In the genomic region with DNA sequence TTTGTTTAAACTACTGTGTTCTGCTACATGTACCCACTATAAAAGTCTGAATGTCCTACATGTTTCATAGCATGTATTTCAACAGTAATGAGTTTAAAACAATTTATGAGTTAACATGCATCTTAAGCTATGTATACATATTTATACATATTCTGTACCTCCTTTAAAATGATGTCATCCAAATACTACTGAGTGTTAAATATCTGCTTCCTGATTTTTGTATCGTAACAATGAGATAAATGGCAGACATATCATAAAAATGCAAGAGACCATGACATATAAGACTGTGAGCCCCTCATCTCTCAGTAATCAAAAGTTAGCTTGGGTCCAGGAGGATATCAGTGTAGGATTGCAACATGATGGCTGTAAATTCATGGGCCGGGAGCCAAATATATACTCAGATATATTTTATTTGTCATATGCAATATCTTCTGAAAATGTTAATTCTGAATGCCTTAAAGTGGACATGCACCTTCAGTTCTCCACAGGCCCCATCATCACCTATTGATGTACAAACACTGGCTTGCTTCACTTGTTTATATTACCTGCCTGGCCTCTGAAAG, we compare ENCODE assay signal across 17 cellular contexts. TPM values are rescaled to one million over a fixed set of nuclear protein-coding genes. Genes with fewer than 3 reads are reported as not detected.
A peak's percentile ranks its signal among the peaks of the same experiment; 100 is the strongest.
DNase-seq lines count a peak whose midpoint lies in the region; ATAC-seq and TF ChIP-seq lines count a peak whose summit lies in the region.
"Had no signal": no experiment of that assay in that cellular context is flagged by ENCODE, and none has a peak within 500 bp of the region (broad histone marks: within the 10 kb centered on the region; RNA-seq: fewer than 3 reads in every experiment).

No MANE protein-coding gene starts in this region.

- no peaks in the 10 kb centered on the region for H3K27me3 Mint-ChIP-seq in endodermal cell (ENCODE audit: insufficient read depth)

- 66 to 73% methylated on average over 2 of the region's 2 CpGs for WGBS in heart right ventricle, 2 donors
- 96 to 100% methylated on average over 1 to 2 of the region's 2 CpGs for WGBS in endodermal cell (ENCODE audit: insufficient coverage in 1 of 2, insufficient read length in 1 of 2), 2 experiments
- WGBS in urinary bladder, result 38% methylated on average over 2 of the region's 2 CpGs

- peaks cover 27% of the 10 kb centered on the region for H3K4me1 Mint-ChIP-seq in endodermal cell

- H3K4me1 ChIP-seq in heart right ventricle (peaks cover 0 to 14% (median 3%) of the 10 kb centered on the region in 9 donors), endodermal cell (ENCODE audit: control insufficient read depth, insufficient read depth, low read length) (peaks cover 6% of the 10 kb centered on the region), muscle layer of duodenum (ENCODE audit: control insufficient read depth in 1 of 2, insufficient read depth in 2 of 2, low read length in 2 of 2) (peaks cover 4 to 19% of the 10 kb centered on the region in 2 donors), urinary bladder (ENCODE audit: insufficient read depth) (no peaks in the 10 kb centered on the region)

- no peak overlapping the region for H3K9ac ChIP-seq in endodermal cell (ENCODE audit: extremely low read depth, low read length, poor library complexity, severe bottlenecking)

- H3K9me3 ChIP-seq in heart right ventricle, result peaks cover 0 to 9% (median 0%) of the 10 kb centered on the region in 11 donors
- H3K9me3 ChIP-seq in endodermal cell (ENCODE audit: control insufficient read depth, low read length), result no peaks in the 10 kb centered on the region
- no peaks in the 10 kb centered on the region for H3K9me3 ChIP-seq in muscle layer of duodenum (ENCODE audit: control insufficient read depth in 1 of 2, low read length in 2 of 2)

- H3K4me3 ChIP-seq in heart right ventricle (peak overlapping the region in 7 of 10 donors; percentile 43 to 63 (median 59)), endodermal cell (ENCODE audit: low read length) (peak overlapping the region; percentile 96), muscle layer of duodenum (ENCODE audit: low read depth in 1 of 2, low read length in 2 of 2) (peak overlapping the region; percentile 81 to 87), urinary bladder (ENCODE audit: low read depth, low read length) (peak overlapping the region; percentile 28)

- H3K9me3 Mint-ChIP-seq in endodermal cell, result no peaks in the 10 kb centered on the region
- H3K9me3 Mint-ChIP-seq: WTC11 had no signal

- no peaks in the 10 kb centered on the region for H3K36me3 Mint-ChIP-seq in endodermal cell (ENCODE audit: low read depth)
- H3K36me3 Mint-ChIP-seq: activated naive CD8-positive, alpha-beta T cell; WTC11 had no signal

- H3K36me3 ChIP-seq in heart right ventricle, result no peaks in the 10 kb centered on the region
- peaks cover 7% of the 10 kb centered on the region for H3K36me3 ChIP-seq in endodermal cell (ENCODE audit: control insufficient read depth, insufficient read depth, low read length)
- H3K36me3 ChIP-seq in muscle layer of duodenum (ENCODE audit: control insufficient read depth in 1 of 2, insufficient read depth in 2 of 2, low read length in 2 of 2), result peaks cover 0 to 5% of the 10 kb centered on the region in 2 donors
- H3K36me3 ChIP-seq in urinary bladder (ENCODE audit: insufficient read depth), result no peaks in the 10 kb centered on the region

- H3K27ac ChIP-seq in heart right ventricle (no peak overlapping the region), endodermal cell (ENCODE audit: low read depth, low read length) (no peak overlapping the region), muscle layer of duodenum (ENCODE audit: low read length) (no peak overlapping the region), urinary bladder (ENCODE audit: low read depth) (no peak overlapping the region)

- peak overlapping the region; percentile 76 for H3K4me3 Mint-ChIP-seq in endodermal cell
- H3K4me3 Mint-ChIP-seq: activated naive CD8-positive, alpha-beta T cell; WTC11 had no signal

- no peak for TF ChIP-seq CTCF in heart right ventricle (IDR thresholded peaks at IDR 0.05)
- no peak for TF ChIP-seq CTCF in endodermal cell (conservative IDR thresholded peaks at IDR 0.05)

- no peak overlapping the region for H3K27ac Mint-ChIP-seq in endodermal cell
- H3K27ac Mint-ChIP-seq: activated naive CD8-positive, alpha-beta T cell; WTC11 had no signal

- intact Hi-C loops in heart right ventricle (cut with DNase I) (loop anchor here in 2 of 10 donors (5.0 to 10.0 kb wide), 3 partner anchors 51 to 111 kb away; no protein-coding TSS in a partner anchor), Right ventricle myocardium inferior (cut with DNase I) (loop anchor here (5.0 kb wide), 1 partner anchor 59 kb away; no protein-coding TSS in a partner anchor)

- no peak for ATAC-seq in heart right ventricle
- no peak for ATAC-seq in Right ventricle myocardium inferior
- ATAC-seq: WTC11 had no signal

- H3K27me3 ChIP-seq in heart right ventricle, result peaks cover 0 to under 1% (median 0%) of the 10 kb centered on the region in 7 donors
- no peaks in the 10 kb centered on the region for H3K27me3 ChIP-seq in endodermal cell (ENCODE audit: control insufficient read depth, insufficient read depth, low read length, poor library complexity, severe bottlenecking)
- H3K27me3 ChIP-seq in muscle layer of duodenum (ENCODE audit: low read depth, low read length), result no peaks in the 10 kb centered on the region

- DNase-seq in heart right ventricle (no peak), Right ventricle myocardium inferior (ENCODE audit: missing footprints) (no peak), endodermal cell (no peak), Ammon's horn (ENCODE audit: low spot score) (no peak)
- DNase-seq in activated CD4-positive, alpha-beta T cell treated with anti-CD3 and anti-CD28 coated beads for 48 hours, result no peak
- DNase-seq in activated effector memory CD4-positive, alpha-beta T cell treated with anti-CD3 and anti-CD28 coated beads, Interleukin-2, amount 50 U/mL, for 16 hours, result no peak
- DNase-seq: ACHN; activated CD8-positive, alpha-beta memory T cell treated with anti-CD3 and anti-CD28 coated beads, Interleukin-2, amount 50 U/mL, for 48 hours; dermis blood vessel endothelial cell; DMS 273 treated with DMSO at 0.1 percent for 48 hours; kidney; NCI-H1048; substantia nigra had no signal

RNA-seq across cellular contexts. Expression of a gene that starts 3.6 kb away (rescaled TPM):
- total RNA-seq in heart right ventricle, result 10 to 100 TPM in 3 of 10 donors, 1 to 10 TPM in 7; 4.8 to 44.7 (median 7.5) TPM
- 10 to 100 TPM; 11.6 to 15.4 TPM for polyA plus RNA-seq in heart right ventricle
- total RNA-seq in Right ventricle myocardium inferior, result 10.5 TPM
- 100 to 1,000 TPM; 117 to 153 TPM for total RNA-seq in endodermal cell
- 104 TPM for polyA plus RNA-seq in endodermal cell (2013, experiment 1 of 2)
- 133 TPM for polyA plus RNA-seq in endodermal cell (2013, experiment 2 of 2)
- total RNA-seq in urinary bladder, result 964 TPM
- 112 TPM for polyA plus RNA-seq in urinary bladder

Comparison
In these comparisons a context has a peak if more than half of its experiments do, and no peak if none do; other contexts are left out.
1. H3K4me3 ChIP-seq: peak in every context shown above with its lines; median percentile 96 in endodermal cell; 84 in muscle layer of duodenum; 59 in heart right ventricle; 28 in urinary bladder.